Comparison of ENCODE assay signal across 1 cellular context in the genomic region with DNA sequence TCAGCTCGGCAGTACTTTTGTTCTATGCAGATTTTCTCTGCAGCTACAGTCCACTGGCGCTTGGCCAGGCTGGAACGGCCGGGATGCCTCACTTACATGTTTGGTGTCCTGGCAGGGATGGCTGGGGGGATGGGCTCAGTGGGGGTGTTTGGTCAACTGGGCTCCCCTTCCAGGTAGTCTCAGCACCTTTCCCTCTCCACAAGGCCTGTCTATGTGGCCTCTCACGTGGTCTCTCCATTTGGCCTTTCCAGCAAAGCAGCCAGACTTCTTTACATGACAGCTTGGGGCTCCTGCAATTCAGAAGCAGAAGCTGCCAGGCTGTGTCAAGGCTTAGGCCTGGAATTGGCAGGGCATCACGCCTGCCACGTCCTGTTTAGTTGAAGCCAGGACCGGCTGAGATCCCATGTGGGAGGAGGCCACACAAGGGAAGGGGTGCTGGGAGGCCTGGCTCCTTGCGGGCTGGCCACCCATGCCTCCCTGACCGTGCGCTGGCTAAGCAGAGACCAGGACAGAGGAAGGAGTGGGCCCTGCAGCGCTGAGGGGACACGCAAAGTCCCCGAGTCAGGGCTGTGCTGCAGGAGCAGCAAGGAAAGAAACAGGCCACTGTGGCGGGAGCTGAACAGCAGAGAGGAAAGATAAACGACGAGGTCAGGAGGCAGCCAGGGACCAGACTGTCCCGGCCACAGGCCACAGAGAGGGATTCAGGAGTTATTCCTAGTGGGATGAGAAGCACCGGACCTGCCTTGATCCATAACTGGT.
A peak's percentile ranks its signal among the peaks of the same experiment; 100 is the strongest.
TF ChIP-seq lines count a peak whose summit lies in the region.

No MANE protein-coding gene starts in this region.

TF ChIP-seq in HepG2, 621 proteins besides CTCF, POLR2A, EP300 and RAD21 (continued from another document and continues in another):
- TF ChIP-seq ZKSCAN1 (IDR thresholded peaks at IDR 0.05; ENCODE audit: low read length) = no peak
- 0 out of 2 replicates have a peak, but pooled peaks have one; percentile 41 for TF ChIP-seq PITX1 (CRISPR knock-in tag; IDR thresholded peaks at IDR 0.05)
- TF ChIP-seq HMGA1 (CRISPR knock-in tag; conservative IDR thresholded peaks at IDR 0.05) = no peak
- no peak for TF ChIP-seq GABPA (IDR thresholded peaks at IDR 0.05; ENCODE audit: low read depth, low read length)
- no peak for TF ChIP-seq GABPA (CRISPR knock-in tag; IDR thresholded peaks at IDR 0.05; ENCODE audit: low read depth)
- TF ChIP-seq, protein P1, sequence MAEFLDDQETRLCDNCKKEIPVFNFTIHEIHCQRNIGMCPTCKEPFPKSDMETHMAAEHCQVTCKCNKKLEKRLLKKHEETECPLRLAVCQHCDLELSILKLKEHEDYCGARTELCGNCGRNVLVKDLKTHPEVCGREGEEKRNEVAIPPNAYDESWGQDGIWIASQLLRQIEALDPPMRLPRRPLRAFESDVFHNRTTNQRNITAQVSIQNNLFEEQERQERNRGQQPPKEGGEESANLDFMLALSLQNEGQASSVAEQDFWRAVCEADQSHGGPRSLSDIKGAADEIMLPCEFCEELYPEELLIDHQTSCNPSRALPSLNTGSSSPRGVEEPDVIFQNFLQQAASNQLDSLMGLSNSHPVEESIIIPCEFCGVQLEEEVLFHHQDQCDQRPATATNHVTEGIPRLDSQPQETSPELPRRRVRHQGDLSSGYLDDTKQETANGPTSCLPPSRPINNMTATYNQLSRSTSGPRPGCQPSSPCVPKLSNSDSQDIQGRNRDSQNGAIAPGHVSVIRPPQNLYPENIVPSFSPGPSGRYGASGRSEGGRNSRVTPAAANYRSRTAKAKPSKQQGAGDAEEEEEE (CRISPR knock-in tag; IDR thresholded peaks at IDR 0.05; ENCODE audit: borderline replicate concordance) = 0 out of 2 replicates have a peak, but pooled peaks have one; percentile 43
- no peak for TF ChIP-seq SP1 (IDR thresholded peaks at IDR 0.05)
- no peak for TF ChIP-seq SP1 (CRISPR knock-in tag; IDR thresholded peaks at IDR 0.05)
- TF ChIP-seq NRL (CRISPR knock-in tag; IDR thresholded peaks at IDR 0.05; ENCODE audit: borderline replicate concordance) = peak; percentile 96
- TF ChIP-seq, protein P2, sequence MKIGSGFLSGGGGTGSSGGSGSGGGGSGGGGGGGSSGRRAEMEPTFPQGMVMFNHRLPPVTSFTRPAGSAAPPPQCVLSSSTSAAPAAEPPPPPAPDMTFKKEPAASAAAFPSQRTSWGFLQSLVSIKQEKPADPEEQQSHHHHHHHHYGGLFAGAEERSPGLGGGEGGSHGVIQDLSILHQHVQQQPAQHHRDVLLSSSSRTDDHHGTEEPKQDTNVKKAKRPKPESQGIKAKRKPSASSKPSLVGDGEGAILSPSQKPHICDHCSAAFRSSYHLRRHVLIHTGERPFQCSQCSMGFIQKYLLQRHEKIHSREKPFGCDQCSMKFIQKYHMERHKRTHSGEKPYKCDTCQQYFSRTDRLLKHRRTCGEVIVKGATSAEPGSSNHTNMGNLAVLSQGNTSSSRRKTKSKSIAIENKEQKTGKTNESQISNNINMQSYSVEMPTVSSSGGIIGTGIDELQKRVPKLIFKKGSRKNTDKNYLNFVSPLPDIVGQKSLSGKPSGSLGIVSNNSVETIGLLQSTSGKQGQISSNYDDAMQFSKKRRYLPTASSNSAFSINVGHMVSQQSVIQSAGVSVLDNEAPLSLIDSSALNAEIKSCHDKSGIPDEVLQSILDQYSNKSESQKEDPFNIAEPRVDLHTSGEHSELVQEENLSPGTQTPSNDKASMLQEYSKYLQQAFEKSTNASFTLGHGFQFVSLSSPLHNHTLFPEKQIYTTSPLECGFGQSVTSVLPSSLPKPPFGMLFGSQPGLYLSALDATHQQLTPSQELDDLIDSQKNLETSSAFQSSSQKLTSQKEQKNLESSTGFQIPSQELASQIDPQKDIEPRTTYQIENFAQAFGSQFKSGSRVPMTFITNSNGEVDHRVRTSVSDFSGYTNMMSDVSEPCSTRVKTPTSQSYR (CRISPR knock-in tag; IDR thresholded peaks at IDR 0.05; ENCODE audit: borderline replicate concordance) = no peak
- TF ChIP-seq SRSF1 (optimal IDR thresholded peaks at IDR 0.05; ENCODE audit: low read depth, low read length) = peak; percentile 20
- TF ChIP-seq FOXK1 (CRISPR knock-in tag; IDR thresholded peaks at IDR 0.05; ENCODE audit: borderline replicate concordance, low read depth) = no peak
- TF ChIP-seq ZNF260 (CRISPR knock-in tag; IDR thresholded peaks at IDR 0.05; ENCODE audit: borderline replicate concordance, low read depth) = no peak
- TF ChIP-seq ZNF382 (CRISPR knock-in tag; IDR thresholded peaks at IDR 0.05; ENCODE audit: borderline replicate concordance) = no peak
- no peak for TF ChIP-seq DPF2 (CRISPR knock-in tag; IDR thresholded peaks at IDR 0.05; ENCODE audit: borderline replicate concordance, low read depth)
- TF ChIP-seq ZNF780A (CRISPR knock-in tag; IDR thresholded peaks at IDR 0.05) = no peak
- no peak for TF ChIP-seq REXO4 (CRISPR knock-in tag; IDR thresholded peaks at IDR 0.05; ENCODE audit: borderline replicate concordance)
- no peak for TF ChIP-seq ZNF44 (CRISPR knock-in tag; IDR thresholded peaks at IDR 0.05)
- no peak for TF ChIP-seq ZNF331 (CRISPR knock-in tag; IDR thresholded peaks at IDR 0.05)
- no peak for TF ChIP-seq AHR (CRISPR knock-in tag; IDR thresholded peaks at IDR 0.05)
- TF ChIP-seq, protein P3, sequence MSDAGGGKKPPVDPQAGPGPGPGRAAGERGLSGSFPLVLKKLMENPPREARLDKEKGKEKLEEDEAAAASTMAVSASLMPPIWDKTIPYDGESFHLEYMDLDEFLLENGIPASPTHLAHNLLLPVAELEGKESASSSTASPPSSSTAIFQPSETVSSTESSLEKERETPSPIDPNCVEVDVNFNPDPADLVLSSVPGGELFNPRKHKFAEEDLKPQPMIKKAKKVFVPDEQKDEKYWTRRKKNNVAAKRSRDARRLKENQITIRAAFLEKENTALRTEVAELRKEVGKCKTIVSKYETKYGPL (CRISPR knock-in tag; IDR thresholded peaks at IDR 0.05) = no peak
- no peak for TF ChIP-seq PHB2 (IDR thresholded peaks at IDR 0.05; ENCODE audit: partially characterized antibody)
- peak; percentile 38 for TF ChIP-seq HNRNPLL (IDR thresholded peaks at IDR 0.05; ENCODE audit: low read depth, low read length, poor library complexity, severe bottlenecking)
- no peak for TF ChIP-seq AGO2 (optimal IDR thresholded peaks at IDR 0.05; ENCODE audit: low read depth, low read length)
- TF ChIP-seq AGO1 (IDR thresholded peaks at IDR 0.05; ENCODE audit: low read depth, low read length, poor library complexity, severe bottlenecking) = peak; percentile 64
- no peak; the same call in 1 of the 2 replicates for TF ChIP-seq ZBTB7A (CRISPR knock-in tag; IDR thresholded peaks at IDR 0.05)
- TF ChIP-seq CBX5 (CRISPR knock-in tag; IDR thresholded peaks at IDR 0.05; ENCODE audit: borderline replicate concordance) = no peak
- TF ChIP-seq, protein P4, sequence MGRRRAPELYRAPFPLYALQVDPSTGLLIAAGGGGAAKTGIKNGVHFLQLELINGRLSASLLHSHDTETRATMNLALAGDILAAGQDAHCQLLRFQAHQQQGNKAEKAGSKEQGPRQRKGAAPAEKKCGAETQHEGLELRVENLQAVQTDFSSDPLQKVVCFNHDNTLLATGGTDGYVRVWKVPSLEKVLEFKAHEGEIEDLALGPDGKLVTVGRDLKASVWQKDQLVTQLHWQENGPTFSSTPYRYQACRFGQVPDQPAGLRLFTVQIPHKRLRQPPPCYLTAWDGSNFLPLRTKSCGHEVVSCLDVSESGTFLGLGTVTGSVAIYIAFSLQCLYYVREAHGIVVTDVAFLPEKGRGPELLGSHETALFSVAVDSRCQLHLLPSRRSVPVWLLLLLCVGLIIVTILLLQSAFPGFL (CRISPR knock-in tag; IDR thresholded peaks at IDR 0.05) = no peak
- peak; percentile 77 for TF ChIP-seq ZFX (CRISPR knock-in tag; IDR thresholded peaks at IDR 0.05; ENCODE audit: low read depth)
- TF ChIP-seq ZNF143 (CRISPR knock-in tag; IDR thresholded peaks at IDR 0.05) = no peak
- TF ChIP-seq, protein P5, sequence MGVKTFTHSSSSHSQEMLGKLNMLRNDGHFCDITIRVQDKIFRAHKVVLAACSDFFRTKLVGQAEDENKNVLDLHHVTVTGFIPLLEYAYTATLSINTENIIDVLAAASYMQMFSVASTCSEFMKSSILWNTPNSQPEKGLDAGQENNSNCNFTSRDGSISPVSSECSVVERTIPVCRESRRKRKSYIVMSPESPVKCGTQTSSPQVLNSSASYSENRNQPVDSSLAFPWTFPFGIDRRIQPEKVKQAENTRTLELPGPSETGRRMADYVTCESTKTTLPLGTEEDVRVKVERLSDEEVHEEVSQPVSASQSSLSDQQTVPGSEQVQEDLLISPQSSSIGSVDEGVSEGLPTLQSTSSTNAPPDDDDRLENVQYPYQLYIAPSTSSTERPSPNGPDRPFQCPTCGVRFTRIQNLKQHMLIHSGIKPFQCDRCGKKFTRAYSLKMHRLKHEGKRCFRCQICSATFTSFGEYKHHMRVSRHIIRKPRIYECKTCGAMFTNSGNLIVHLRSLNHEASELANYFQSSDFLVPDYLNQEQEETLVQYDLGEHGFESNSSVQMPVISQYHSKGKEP (CRISPR knock-in tag; IDR thresholded peaks at IDR 0.05) = no peak
- TF ChIP-seq, protein P6, sequence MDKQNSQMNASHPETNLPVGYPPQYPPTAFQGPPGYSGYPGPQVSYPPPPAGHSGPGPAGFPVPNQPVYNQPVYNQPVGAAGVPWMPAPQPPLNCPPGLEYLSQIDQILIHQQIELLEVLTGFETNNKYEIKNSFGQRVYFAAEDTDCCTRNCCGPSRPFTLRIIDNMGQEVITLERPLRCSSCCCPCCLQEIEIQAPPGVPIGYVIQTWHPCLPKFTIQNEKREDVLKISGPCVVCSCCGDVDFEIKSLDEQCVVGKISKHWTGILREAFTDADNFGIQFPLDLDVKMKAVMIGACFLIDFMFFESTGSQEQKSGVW (CRISPR knock-in tag; IDR thresholded peaks at IDR 0.05; ENCODE audit: borderline replicate concordance) = no peak
- TF ChIP-seq ZBTB7B (CRISPR knock-in tag; IDR thresholded peaks at IDR 0.05) = peak; percentile 46; the same call in 1 of the 2 replicates
- TF ChIP-seq ZSCAN29 (CRISPR knock-in tag; conservative IDR thresholded peaks at IDR 0.05) = no peak
- no peak for TF ChIP-seq MTA3 (CRISPR knock-in tag; IDR thresholded peaks at IDR 0.05)
- no peak for TF ChIP-seq DNMT3B (CRISPR knock-in tag; conservative IDR thresholded peaks at IDR 0.05)
- no peak for TF ChIP-seq NFIB (CRISPR knock-in tag; IDR thresholded peaks at IDR 0.05; ENCODE audit: borderline replicate concordance)
- TF ChIP-seq KAT2B (IDR thresholded peaks at IDR 0.05; ENCODE audit: borderline replicate concordance, low read depth, low read length) = no peak
- TF ChIP-seq, protein P7, sequence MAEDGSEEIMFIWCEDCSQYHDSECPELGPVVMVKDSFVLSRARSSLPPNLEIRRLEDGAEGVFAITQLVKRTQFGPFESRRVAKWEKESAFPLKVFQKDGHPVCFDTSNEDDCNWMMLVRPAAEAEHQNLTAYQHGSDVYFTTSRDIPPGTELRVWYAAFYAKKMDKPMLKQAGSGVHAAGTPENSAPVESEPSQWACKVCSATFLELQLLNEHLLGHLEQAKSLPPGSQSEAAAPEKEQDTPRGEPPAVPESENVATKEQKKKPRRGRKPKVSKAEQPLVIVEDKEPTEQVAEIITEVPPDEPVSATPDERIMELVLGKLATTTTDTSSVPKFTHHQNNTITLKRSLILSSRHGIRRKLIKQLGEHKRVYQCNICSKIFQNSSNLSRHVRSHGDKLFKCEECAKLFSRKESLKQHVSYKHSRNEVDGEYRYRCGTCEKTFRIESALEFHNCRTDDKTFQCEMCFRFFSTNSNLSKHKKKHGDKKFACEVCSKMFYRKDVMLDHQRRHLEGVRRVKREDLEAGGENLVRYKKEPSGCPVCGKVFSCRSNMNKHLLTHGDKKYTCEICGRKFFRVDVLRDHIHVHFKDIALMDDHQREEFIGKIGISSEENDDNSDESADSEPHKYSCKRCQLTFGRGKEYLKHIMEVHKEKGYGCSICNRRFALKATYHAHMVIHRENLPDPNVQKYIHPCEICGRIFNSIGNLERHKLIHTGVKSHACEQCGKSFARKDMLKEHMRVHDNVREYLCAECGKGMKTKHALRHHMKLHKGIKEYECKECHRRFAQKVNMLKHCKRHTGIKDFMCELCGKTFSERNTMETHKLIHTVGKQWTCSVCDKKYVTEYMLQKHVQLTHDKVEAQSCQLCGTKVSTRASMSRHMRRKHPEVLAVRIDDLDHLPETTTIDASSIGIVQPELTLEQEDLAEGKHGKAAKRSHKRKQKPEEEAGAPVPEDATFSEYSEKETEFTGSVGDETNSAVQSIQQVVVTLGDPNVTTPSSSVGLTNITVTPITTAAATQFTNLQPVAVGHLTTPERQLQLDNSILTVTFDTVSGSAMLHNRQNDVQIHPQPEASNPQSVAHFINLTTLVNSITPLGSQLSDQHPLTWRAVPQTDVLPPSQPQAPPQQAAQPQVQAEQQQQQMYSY (CRISPR knock-in tag; IDR thresholded peaks at IDR 0.05) = no peak
- TF ChIP-seq ELF3 (CRISPR knock-in tag; IDR thresholded peaks at IDR 0.05) = no peak
- no peak for TF ChIP-seq SMAD3 (CRISPR knock-in tag; IDR thresholded peaks at IDR 0.05)
- no peak for TF ChIP-seq IKZF1 (IDR thresholded peaks at IDR 0.05)
- 0 out of 2 replicates have a peak, but pooled peaks have one; percentile 55 for TF ChIP-seq ZNF235 (CRISPR knock-in tag; IDR thresholded peaks at IDR 0.05; ENCODE audit: borderline replicate concordance)
- no peak for TF ChIP-seq ZNF343 (CRISPR knock-in tag; IDR thresholded peaks at IDR 0.05)
- TF ChIP-seq ZNF501 (CRISPR knock-in tag; IDR thresholded peaks at IDR 0.05) = peak; percentile 64; the same call in 1 of the 2 replicates
- no peak for TF ChIP-seq ZNF563 (CRISPR knock-in tag; IDR thresholded peaks at IDR 0.05)
- TF ChIP-seq TBX2 (CRISPR knock-in tag; IDR thresholded peaks at IDR 0.05; ENCODE audit: borderline replicate concordance) = no peak
- no peak for TF ChIP-seq IRX3 (CRISPR knock-in tag; IDR thresholded peaks at IDR 0.05; ENCODE audit: borderline replicate concordance, low read depth)
- TF ChIP-seq, protein P8, sequence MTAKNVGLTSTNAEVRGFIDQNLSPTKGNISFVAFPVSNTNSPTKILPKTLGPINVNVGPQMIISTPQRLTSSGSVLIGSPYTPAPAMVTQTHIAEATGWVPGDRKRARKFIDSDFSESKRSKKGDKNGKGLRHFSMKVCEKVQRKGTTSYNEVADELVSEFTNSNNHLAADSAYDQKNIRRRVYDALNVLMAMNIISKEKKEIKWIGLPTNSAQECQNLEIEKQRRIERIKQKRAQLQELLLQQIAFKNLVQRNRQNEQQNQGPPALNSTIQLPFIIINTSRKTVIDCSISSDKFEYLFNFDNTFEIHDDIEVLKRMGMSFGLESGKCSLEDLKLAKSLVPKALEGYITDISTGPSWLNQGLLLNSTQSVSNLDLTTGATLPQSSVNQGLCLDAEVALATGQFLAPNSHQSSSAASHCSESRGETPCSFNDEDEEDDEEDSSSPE (CRISPR knock-in tag; IDR thresholded peaks at IDR 0.05) = peak; percentile 30; the same call in 1 of the 2 replicates
- TF ChIP-seq, protein P9, sequence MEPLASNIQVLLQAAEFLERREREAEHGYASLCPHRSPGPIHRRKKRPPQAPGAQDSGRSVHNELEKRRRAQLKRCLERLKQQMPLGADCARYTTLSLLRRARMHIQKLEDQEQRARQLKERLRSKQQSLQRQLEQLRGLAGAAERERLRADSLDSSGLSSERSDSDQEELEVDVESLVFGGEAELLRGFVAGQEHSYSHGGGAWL (CRISPR knock-in tag; IDR thresholded peaks at IDR 0.05) = peak; percentile 70; the same call in 1 of the 2 replicates
- no peak for TF ChIP-seq MAFF (IDR thresholded peaks at IDR 0.05; ENCODE audit: low read depth, low read length)
